17 cellular contexts compared by ENCODE assay signal in the genomic region with DNA sequence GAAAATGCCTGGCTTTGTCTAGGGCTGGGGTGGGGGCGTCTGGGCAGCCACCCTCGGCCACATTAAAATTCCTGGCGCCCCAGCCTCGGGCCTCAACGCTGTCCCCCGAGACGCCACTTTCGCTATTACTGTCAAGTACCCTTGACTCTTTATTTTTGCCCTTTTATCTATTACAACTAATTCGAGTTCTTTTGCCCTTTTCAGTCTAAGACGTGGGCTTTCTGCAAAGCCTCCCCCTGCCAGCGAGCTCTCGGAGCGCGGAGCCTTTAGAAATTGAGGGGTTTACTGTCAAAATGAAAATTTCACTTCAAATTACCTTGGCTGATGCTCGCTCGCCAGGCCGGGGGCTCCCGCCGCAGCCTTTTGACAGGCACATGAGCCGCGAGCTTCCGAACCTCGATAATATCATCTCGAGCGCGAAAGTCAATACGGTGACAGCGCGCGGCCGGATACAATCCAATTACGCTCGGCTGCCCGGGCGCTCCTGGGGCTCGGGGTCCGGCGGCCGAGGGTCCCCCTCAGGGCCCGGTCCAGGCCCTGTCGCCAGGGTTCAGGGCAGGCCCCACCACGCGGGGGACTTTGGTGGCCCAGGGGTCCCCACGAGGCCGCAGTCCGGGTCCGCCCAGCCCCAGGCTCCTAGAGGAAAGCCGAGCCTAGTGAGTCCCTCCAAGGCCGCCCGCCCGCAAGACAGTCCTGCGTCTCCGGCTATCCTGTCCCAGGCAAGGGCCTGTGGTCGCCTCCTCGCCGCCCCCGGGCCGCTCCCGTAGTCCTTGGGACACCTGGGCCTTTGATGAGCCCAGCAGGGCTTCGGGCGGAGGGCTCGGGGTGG. TPM values are rescaled to one million over a fixed set of nuclear protein-coding genes. Genes with fewer than 3 reads are reported as not detected.
DNase-seq lines count a peak whose midpoint lies in the region; ATAC-seq and TF ChIP-seq lines count a peak whose summit lies in the region.
"Had no signal": no experiment of that assay in that cellular context is flagged by ENCODE, and none has a peak within 500 bp of the region (broad histone marks: within the 10 kb centered on the region; RNA-seq: fewer than 3 reads in every experiment).

No MANE protein-coding gene starts in this region.

- H3K9me3 Mint-ChIP-seq in activated T-cell treated with anti-CD3 and anti-CD28 coated beads, Interleukin-2, amount 50 U/mL, for 72 hours: no peaks in the 10 kb centered on the region
- H3K9me3 Mint-ChIP-seq: activated CD4-positive, alpha-beta memory T cell treated with anti-CD3 and anti-CD28 coated beads, Interleukin-2, amount 10 ng/mL, durations not matched to agents 7 days and 5 days had no signal

- H3K4me1 ChIP-seq in iPS-20b (ENCODE audit: insufficient read depth, low read length) (peaks cover 5% of the 10 kb centered on the region; the same call in 1 of the 2 replicates), smooth muscle cell (ENCODE audit: low read depth) (peaks cover 13% of the 10 kb centered on the region)

- peaks cover 11% of the 10 kb centered on the region for H3K4me1 Mint-ChIP-seq in activated T-cell treated with anti-CD3 and anti-CD28 coated beads, Interleukin-2, amount 50 U/mL, for 72 hours (ENCODE audit: low read depth)
- peaks cover 13% of the 10 kb centered on the region for H3K4me1 Mint-ChIP-seq in T-helper 17 cell

- H2AFZ ChIP-seq in smooth muscle cell (ENCODE audit: low read depth): no peak overlapping the region

- DNase-seq in activated T-cell treated with anti-CD3 and anti-CD28 coated beads, Interleukin-2, amount 50 U/mL, for 72 hours: no peak
- DNase-seq in activated T-cell treated with anti-CD3 and anti-CD28 coated beads, Interleukin-2, amount 50 U/mL, for 1 hour: no peak
- DNase-seq in T-helper 17 cell (no peak), smooth muscle cell (lab: John Stamatoyannopoulos, UW; ENCODE audit: unreplicated experiment) (no peak), activated gamma-delta T cell (lab: John Stamatoyannopoulos, UW) (no peak)
- DNase-seq: activated CD4-positive, alpha-beta memory T cell treated with anti-CD3 and anti-CD28 coated beads, Interleukin-2, amount 10 ng/mL, durations not matched to agents 7 days and 5 days; Kasumi-1; kidney glomerular epithelial cell; NCI-H2171; PC-3; stimulated activated CD8-positive, alpha-beta memory T cell treated with anti-CD3 and anti-CD28 coated beads, Interleukin-4, amount 100 ng/mL, for 48 hours had no signal

- no peaks in the 10 kb centered on the region for H3F3A ChIP-seq in smooth muscle cell (ENCODE audit: low read depth)

- H3K27ac ChIP-seq in iPS-20b (ENCODE audit: low read length) (no peak overlapping the region), smooth muscle cell (ENCODE audit: low read depth) (no peak overlapping the region)
- H3K27ac ChIP-seq: neutrophil had no signal

- WGBS in smooth muscle cell (ENCODE audit: low lambda C conversion rate): 2% methylated on average over 53 of the region's 62 CpGs

- peaks cover 69% of the 10 kb centered on the region for H3K27me3 Mint-ChIP-seq in activated T-cell treated with anti-CD3 and anti-CD28 coated beads, Interleukin-2, amount 50 U/mL, for 72 hours (ENCODE audit: low read depth)
- H3K27me3 Mint-ChIP-seq in T-helper 17 cell: peaks cover 60% of the 10 kb centered on the region

- H3K4me3 ChIP-seq in iPS-20b (ENCODE audit: low read length) (peak overlapping the region; percentile 64; the same call in 1 of the 2 replicates), smooth muscle cell (peak overlapping the region; percentile 10)

- no peak for ATAC-seq in activated T-cell treated with anti-CD3 and anti-CD28 coated beads, Interleukin-2, amount 50 U/mL, for 72 hours (replicated peaks in 1 of 2)
- ATAC-seq in T-helper 17 cell (no peak), HG03460 (IDR thresholded peaks at IDR 0.05; ENCODE audit: unreplicated experiment) (no peak), GM21717 (IDR thresholded peaks at IDR 0.05; ENCODE audit: unreplicated experiment) (no peak)
- ATAC-seq: PC-3 had no signal

- H3K4me3 Mint-ChIP-seq in activated T-cell treated with anti-CD3 and anti-CD28 coated beads, Interleukin-2, amount 50 U/mL, for 72 hours: peak overlapping the region; percentile 29 to 65
- H3K4me3 Mint-ChIP-seq in T-helper 17 cell: peak overlapping the region; percentile 52
- H3K4me3 Mint-ChIP-seq: activated CD4-positive, alpha-beta memory T cell treated with anti-CD3 and anti-CD28 coated beads, Interleukin-2, amount 10 ng/mL, durations not matched to agents 7 days and 5 days had no signal

- no peaks in the 10 kb centered on the region for H3K79me2 ChIP-seq in smooth muscle cell (ENCODE audit: low read depth)

- H3K27ac Mint-ChIP-seq in activated T-cell treated with anti-CD3 and anti-CD28 coated beads, Interleukin-2, amount 50 U/mL, for 72 hours: no peak overlapping the region
- H3K27ac Mint-ChIP-seq in T-helper 17 cell: no peak overlapping the region
- H3K27ac Mint-ChIP-seq: activated CD4-positive, alpha-beta memory T cell treated with anti-CD3 and anti-CD28 coated beads, Interleukin-2, amount 10 ng/mL, durations not matched to agents 7 days and 5 days had no signal

- TF ChIP-seq CTCF in smooth muscle cell (IDR thresholded peaks at IDR 0.05; ENCODE audit: borderline replicate concordance, insufficient read depth, poor library complexity, severe bottlenecking): no peak

- H4K20me1 ChIP-seq in smooth muscle cell (ENCODE audit: low read depth): no peaks in the 10 kb centered on the region

- no peaks in the 10 kb centered on the region for H3K36me3 ChIP-seq in iPS-20b (ENCODE audit: insufficient read depth, low read depth, low read length)
- H3K36me3 ChIP-seq in smooth muscle cell (ENCODE audit: low read depth): no peaks in the 10 kb centered on the region
- H3K36me3 ChIP-seq: neutrophil had no signal

- peaks cover 0 to 3% of the 10 kb centered on the region in 2 donors for H3K36me3 Mint-ChIP-seq in activated T-cell treated with anti-CD3 and anti-CD28 coated beads, Interleukin-2, amount 50 U/mL, for 72 hours (ENCODE audit: insufficient read depth in 2 of 2)
- H3K36me3 Mint-ChIP-seq in T-helper 17 cell (ENCODE audit: low read depth): peaks cover 5% of the 10 kb centered on the region

- H3K27me3 ChIP-seq in iPS-20b (ENCODE audit: insufficient read depth, low read length) (peaks cover 99% of the 10 kb centered on the region), smooth muscle cell (ENCODE audit: low read depth) (peaks cover 98% of the 10 kb centered on the region)

- H3K9me3 ChIP-seq in T-helper 17 cell (ENCODE audit: control insufficient read depth, low read length, poor library complexity, severe bottlenecking) (no peaks in the 10 kb centered on the region), iPS-20b (ENCODE audit: insufficient read depth, low read depth, low read length) (no peaks in the 10 kb centered on the region), smooth muscle cell (replicated peaks; ENCODE audit: low read depth) (no peaks in the 10 kb centered on the region)
- H3K9me3 ChIP-seq: neutrophil had no signal

- H3K9ac ChIP-seq in iPS-20b (ENCODE audit: low read depth, low read length) (no peak overlapping the region), smooth muscle cell (ENCODE audit: low read depth) (no peak overlapping the region)

- peak overlapping the region; percentile 80 for H3K4me2 ChIP-seq in smooth muscle cell

RNA-seq across cellular contexts. Expression of a gene that starts 6.7 kb away (rescaled TPM):
- total RNA-seq in activated T-cell treated with anti-CD3 and anti-CD28 coated beads, Interleukin-2, amount 50 U/mL, for 72 hours: not detected
- total RNA-seq in T-helper 17 cell: not detected
- 0.18 TPM in 1 of 2 replicates, not detected in the other for total RNA-seq in smooth muscle cell
- 0.40 TPM in 1 of 2 replicates, not detected in the other for polyA plus RNA-seq in smooth muscle cell
- total RNA-seq: activated CD4-positive, alpha-beta memory T cell treated with anti-CD3 and anti-CD28 coated beads, Interleukin-2, amount 10 ng/mL, durations not matched to agents 7 days and 5 days; fibroblast of villous mesenchyme; PC-3 had no signal
- polyA plus RNA-seq: AG04450 had no signal
